Comparison of ENCODE assay signal across 29 cellular contexts in genomic region chr6:168618546-168619315, GRCh38.
"Had no signal": no experiment of that assay in that cellular context is flagged by ENCODE, and none has a peak within 500 bp of the region (broad histone marks: within the 10 kb centered on the region; RNA-seq: fewer than 3 reads in every experiment).

No MANE protein-coding gene starts in this region.

- H3K4me3 Mint-ChIP-seq: activated T-cell treated with anti-CD3 and anti-CD28 coated beads, Interleukin-2, amount 50 U/mL, for 4 hours; activated T-helper 17 cell treated with anti-CD3 and anti-CD28 coated beads, Interleukin-2, amount 50 U/mL, for 72 hours; nephron; stimulated activated memory B cell treated with anti-CD40 and anti-IgM and Interleukin-4, amounts not matched to agents 10 μg/mL and 1 μg/mL and 100 μg/mL, for 72 hours; stimulated activated naive CD8-positive, alpha-beta T cell treated with anti-CD3 and anti-CD28 coated beads, Interleukin-15, amount 100 ng/mL, for 72 hours; T-helper 1 cell treated with Interleukin-12 subunit alpha and Interleukin-12 subunit beta and Interleukin-4 antibody, amounts not matched to agents 30 μg/mL and 1 μg/mL, for 36 hours had no signal

- H3K27me3 ChIP-seq: brain microvascular endothelial cell, ovary, right lobe of liver, suprapubic skin, tibial nerve had no signal

- DNase-seq: activated naive CD4-positive, alpha-beta T cell treated with anti-CD3 and anti-CD28 coated beads, Interleukin-2, amount 50 U/mL, for 16 hours; amniotic stem cell; brain microvascular endothelial cell; dorsolateral prefrontal cortex; effector memory CD4-positive, alpha-beta T cell; gastrocnemius medialis; hypothalamus; kidney glomerular epithelial cell; mucosa of descending colon; ovary; right lobe of liver; stimulated activated CD4-positive, alpha-beta T cell treated with anti-CD3 and anti-CD28 coated beads, Interleukin-4, amount 100 ng/mL, for 4 hours; stimulated activated CD8-positive, alpha-beta memory T cell treated with anti-CD3 and anti-CD28 coated beads, Interleukin-4, amount 100 ng/mL, for 48 hours; SW 1271; T-helper 9 cell; WERI-Rb-1 had no signal

- H3K4me3 ChIP-seq: coronary artery, dorsolateral prefrontal cortex, gastrocnemius medialis, mucosa of descending colon, ovary, right lobe of liver, skin epidermis, suprapubic skin, tibial nerve had no signal

- H3K36me3 ChIP-seq: brain microvascular endothelial cell, gastrocnemius medialis, ovary, right lobe of liver, suprapubic skin, tibial nerve, WERI-Rb-1 had no signal

- H3K27ac ChIP-seq: brain microvascular endothelial cell, coronary artery, dorsolateral prefrontal cortex, gastrocnemius medialis, ovary, right lobe of liver, skin epidermis, suprapubic skin, tibial nerve, WERI-Rb-1 had no signal

- ATAC-seq: activated CD4-positive, CD25-positive, alpha-beta regulatory T cell treated with anti-CD3 and anti-CD28 coated beads, Interleukin-2, amount 50 U/mL, for 24 hours; gastrocnemius medialis; left lobe of liver; mucosa of descending colon; right lobe of liver had no signal

- H3K4me1 ChIP-seq: gastrocnemius medialis, right lobe of liver, suprapubic skin had no signal

- H3K36me3 Mint-ChIP-seq: stimulated activated memory B cell treated with anti-CD40 and anti-IgM and Interleukin-4, amounts not matched to agents 10 μg/mL and 1 μg/mL and 100 μg/mL, for 72 hours had no signal

- H3K9me3 ChIP-seq: gastrocnemius medialis, mucosa of descending colon, ovary, right lobe of liver, suprapubic skin had no signal

- H3K27me3 Mint-ChIP-seq: activated T-helper 17 cell treated with anti-CD3 and anti-CD28 coated beads, Interleukin-2, amount 50 U/mL, for 72 hours had no signal

- H3K27ac Mint-ChIP-seq: activated T-helper 17 cell treated with anti-CD3 and anti-CD28 coated beads, Interleukin-2, amount 50 U/mL, for 72 hours; progenitor cell of endocrine pancreas; stimulated activated memory B cell treated with anti-CD40 and anti-IgM and Interleukin-4, amounts not matched to agents 10 μg/mL and 1 μg/mL and 100 μg/mL, for 72 hours; T-helper 1 cell treated with Interleukin-12 subunit alpha and Interleukin-12 subunit beta and Interleukin-4 antibody, amounts not matched to agents 30 μg/mL and 1 μg/mL, for 36 hours had no signal
